8 cellular contexts compared by ENCODE assay signal in the genomic region with DNA sequence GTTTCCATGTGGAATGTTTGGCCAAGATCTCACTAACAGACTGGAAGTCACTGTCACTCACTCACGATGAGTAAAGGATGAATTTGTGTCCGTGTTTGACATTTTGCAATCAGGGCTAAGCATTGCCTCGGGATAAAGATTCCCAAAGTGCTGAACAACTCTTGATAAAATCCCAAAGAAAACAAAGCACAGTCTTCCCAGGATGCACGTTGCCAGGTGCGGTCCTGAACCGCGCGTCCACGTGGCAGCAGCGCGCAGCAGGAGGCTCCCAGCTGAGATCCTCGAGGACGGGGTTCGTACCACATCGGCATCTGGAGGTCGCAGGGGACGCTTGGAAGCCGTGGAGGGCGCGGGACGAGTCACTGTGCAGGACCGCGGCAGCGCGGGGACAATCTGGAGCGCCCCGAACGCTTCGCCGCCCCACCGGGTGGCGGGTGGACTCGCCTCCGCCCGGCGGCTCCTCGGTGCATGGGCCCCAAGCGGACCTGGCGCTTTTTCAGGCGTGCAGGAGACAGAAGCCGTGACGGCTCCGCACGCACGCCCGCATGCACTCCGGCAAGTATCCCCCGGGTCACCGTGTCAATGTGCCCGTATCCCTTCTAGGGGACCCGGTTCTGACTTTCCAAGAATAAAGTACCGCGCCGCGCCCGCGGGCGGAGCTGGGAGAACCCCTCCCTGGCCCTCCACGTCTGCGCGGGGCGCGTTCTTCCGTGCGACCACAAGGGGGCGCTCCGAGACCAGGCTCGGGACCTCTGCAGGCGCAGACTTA. TPM values are rescaled to one million over a fixed set of nuclear protein-coding genes. Genes with fewer than 3 reads are reported as not detected.
DNase-seq lines count a peak whose midpoint lies in the region; ATAC-seq lines count a peak whose summit lies in the region.

No MANE protein-coding gene starts in this region.

- peaks cover 8% of the 10 kb centered on the region for H3K4me1 Mint-ChIP-seq in activated CD8-positive, alpha-beta T cell treated with anti-CD3 and anti-CD28 coated beads, Interleukin-2, amount 10 ng/mL, durations not matched to agents 7 days and 5 days (ENCODE audit: low read depth)
- H3K4me1 Mint-ChIP-seq in naive thymus-derived CD4-positive, alpha-beta T cell = peaks cover 0 to 12% (median 4%) of the 10 kb centered on the region in 7 donors
- peaks cover 11% of the 10 kb centered on the region for H3K4me1 Mint-ChIP-seq in stimulated activated memory B cell treated with anti-CD40 and anti-IgM and Interleukin-4, amounts not matched to agents 10 μg/mL and 1 μg/mL and 100 μg/mL, for 72 hours

- peak overlapping the region; percentile 71 for H3K4me3 Mint-ChIP-seq in activated CD8-positive, alpha-beta T cell treated with anti-CD3 and anti-CD28 coated beads, Interleukin-2, amount 10 ng/mL, durations not matched to agents 7 days and 5 days
- peak overlapping the region; percentile 12 to 84 (median 71) for H3K4me3 Mint-ChIP-seq in naive thymus-derived CD4-positive, alpha-beta T cell
- peak overlapping the region; percentile 82 for H3K4me3 Mint-ChIP-seq in stimulated activated memory B cell treated with anti-CD40 and anti-IgM and Interleukin-4, amounts not matched to agents 10 μg/mL and 1 μg/mL and 100 μg/mL, for 72 hours

- POLR2A ChIA-PET in activated CD8-positive, alpha-beta T cell treated with anti-CD3 and anti-CD28 coated beads, Interleukin-2, amount 10 ng/mL, durations not matched to agents 7 days and 5 days (lab: Charles Lee) = interaction anchor here (1.3 kb wide), 1 partner anchor 64 kb away, joined by 3 read pairs; no protein-coding TSS in a partner anchor
- POLR2A ChIA-PET in naive thymus-derived CD4-positive, alpha-beta T cell (lab: Charles Lee) = interaction anchor here (1.5 to 2.3 kb wide), 3 partner anchors 63 to 70 kb away, joined by 7 to 9 read pairs (median 8); a partner anchor contains a TSS

- peaks cover 10 to 24% of the 10 kb centered on the region in 2 donors for H3K4me1 ChIP-seq in esophagus (ENCODE audit: control insufficient read depth in 2 of 2, insufficient read depth in 2 of 2, low read length in 1 of 2)
- peaks cover 0 to 4% of the 10 kb centered on the region in 2 donors for H3K4me1 ChIP-seq in naive thymus-derived CD4-positive, alpha-beta T cell (ENCODE audit: control insufficient read depth in 2 of 2, insufficient read depth in 2 of 2, low read length in 2 of 2)

- no peaks in the 10 kb centered on the region for H3K27me3 ChIP-seq in esophagus (ENCODE audit: control insufficient read depth in 1 of 2, insufficient read depth in 2 of 2, low read length in 2 of 2)
- peaks cover 0 to 6% of the 10 kb centered on the region in 2 donors for H3K27me3 ChIP-seq in naive thymus-derived CD4-positive, alpha-beta T cell (ENCODE audit: control insufficient read depth in 2 of 2, insufficient read depth in 2 of 2, low read length in 2 of 2)

- 2% methylated on average over 61 to 69 of the region's 69 CpGs for WGBS in esophagus, 2 donors

- intact Hi-C loops in naive thymus-derived CD4-positive, alpha-beta T cell (cut with micrococcal nuclease) = loop anchor here (1.0 to 5.0 kb wide), 7 partner anchors 11 to 556 kb away; no protein-coding TSS in a partner anchor

- CTCF ChIA-PET in activated CD8-positive, alpha-beta T cell treated with anti-CD3 and anti-CD28 coated beads, Interleukin-2, amount 10 ng/mL, durations not matched to agents 7 days and 5 days (lab: Charles Lee) = interaction anchor here (0.6 to 4.0 kb wide), 23 partner anchors 8 to 668 kb away, joined by 3 to 33 read pairs (median 4); no protein-coding TSS in a partner anchor
- CTCF ChIA-PET in naive thymus-derived CD4-positive, alpha-beta T cell (lab: Charles Lee) = interaction anchor here (0.6 to 15.7 kb wide), 6 partner anchors 10 to 194 kb away, joined by 3 to 256 read pairs (median 5); a partner anchor contains a TSS

- ATAC-seq in GM19463 (IDR thresholded peaks at IDR 0.05; ENCODE audit: unreplicated experiment) = peak; percentile 92
- ATAC-seq in activated CD8-positive, alpha-beta T cell treated with anti-CD3 and anti-CD28 coated beads, Interleukin-2, amount 10 ng/mL, durations not matched to agents 7 days and 5 days = peak; percentile 98
- peak; percentile 98 for ATAC-seq in naive thymus-derived CD4-positive, alpha-beta T cell
- ATAC-seq in stimulated activated memory B cell treated with anti-CD40 and anti-IgM and Interleukin-4, amounts not matched to agents 10 μg/mL and 1 μg/mL and 100 μg/mL, for 72 hours = peak; percentile 93

- H3K27ac Mint-ChIP-seq in activated CD8-positive, alpha-beta T cell treated with anti-CD3 and anti-CD28 coated beads, Interleukin-2, amount 10 ng/mL, durations not matched to agents 7 days and 5 days = no peak overlapping the region
- H3K27ac Mint-ChIP-seq in naive thymus-derived CD4-positive, alpha-beta T cell = no peak overlapping the region
- no peak overlapping the region for H3K27ac Mint-ChIP-seq in stimulated activated memory B cell treated with anti-CD40 and anti-IgM and Interleukin-4, amounts not matched to agents 10 μg/mL and 1 μg/mL and 100 μg/mL, for 72 hours

- no peaks in the 10 kb centered on the region for H3K9me3 Mint-ChIP-seq in activated CD8-positive, alpha-beta T cell treated with anti-CD3 and anti-CD28 coated beads, Interleukin-2, amount 10 ng/mL, durations not matched to agents 7 days and 5 days (ENCODE audit: insufficient read depth)
- no peaks in the 10 kb centered on the region for H3K9me3 Mint-ChIP-seq in naive thymus-derived CD4-positive, alpha-beta T cell
- no peaks in the 10 kb centered on the region for H3K9me3 Mint-ChIP-seq in stimulated activated memory B cell treated with anti-CD40 and anti-IgM and Interleukin-4, amounts not matched to agents 10 μg/mL and 1 μg/mL and 100 μg/mL, for 72 hours

- H3K36me3 Mint-ChIP-seq in activated CD8-positive, alpha-beta T cell treated with anti-CD3 and anti-CD28 coated beads, Interleukin-2, amount 10 ng/mL, durations not matched to agents 7 days and 5 days (ENCODE audit: low read depth) = no peaks in the 10 kb centered on the region
- H3K36me3 Mint-ChIP-seq in naive thymus-derived CD4-positive, alpha-beta T cell = no peaks in the 10 kb centered on the region
- H3K36me3 Mint-ChIP-seq in stimulated activated memory B cell treated with anti-CD40 and anti-IgM and Interleukin-4, amounts not matched to agents 10 μg/mL and 1 μg/mL and 100 μg/mL, for 72 hours = no peaks in the 10 kb centered on the region

- H3K4me3 ChIP-seq in esophagus (ENCODE audit: low read depth in 1 of 2, low read length in 2 of 2) = peak overlapping the region; percentile 40 to 52
- peak overlapping the region; percentile 53 for H3K4me3 ChIP-seq in naive thymus-derived CD4-positive, alpha-beta T cell (ENCODE audit: low read length)

- H3K27ac ChIP-seq in esophagus (ENCODE audit: low read depth in 2 of 2, low read length in 1 of 2) = no peak overlapping the region
- H3K27ac ChIP-seq in naive thymus-derived CD4-positive, alpha-beta T cell (ENCODE audit: low read depth, low read length) = no peak overlapping the region

- no peaks in the 10 kb centered on the region for H3K9me3 ChIP-seq in esophagus (ENCODE audit: control insufficient read depth in 2 of 2, insufficient read depth in 1 of 2, low read depth in 1 of 2, low read length in 1 of 2)
- H3K9me3 ChIP-seq in naive thymus-derived CD4-positive, alpha-beta T cell (ENCODE audit: control insufficient read depth in 2 of 3, low read length in 3 of 3) = no peaks in the 10 kb centered on the region

- H3K36me3 ChIP-seq in esophagus (ENCODE audit: control insufficient read depth in 2 of 2, insufficient read depth in 2 of 2, low read length in 1 of 2) = no peaks in the 10 kb centered on the region
- no peaks in the 10 kb centered on the region for H3K36me3 ChIP-seq in naive thymus-derived CD4-positive, alpha-beta T cell (ENCODE audit: control insufficient read depth in 2 of 3, insufficient read depth in 3 of 3, low read length in 3 of 3)

- DNase-seq in AG20443 (ENCODE audit: low spot score) = peak; percentile 90
- peak; percentile 61 for DNase-seq in HPDE6-E6E7 (ENCODE audit: extremely low spot score)
- DNase-seq in activated CD8-positive, alpha-beta T cell treated with anti-CD3 and anti-CD28 coated beads, Interleukin-2, amount 10 ng/mL, durations not matched to agents 7 days and 5 days = peak; percentile 91
- DNase-seq in naive thymus-derived CD4-positive, alpha-beta T cell = peak; percentile 78 to 94 (median 88)
- DNase-seq in NCI-H748 (lab: John Stamatoyannopoulos, UW; ENCODE audit: unreplicated experiment) = no peak

- H3K27me3 Mint-ChIP-seq in activated CD8-positive, alpha-beta T cell treated with anti-CD3 and anti-CD28 coated beads, Interleukin-2, amount 10 ng/mL, durations not matched to agents 7 days and 5 days (ENCODE audit: low read depth) = peaks cover 18% of the 10 kb centered on the region
- peaks cover 9 to 30% (median 22%) of the 10 kb centered on the region in 5 donors for H3K27me3 Mint-ChIP-seq in naive thymus-derived CD4-positive, alpha-beta T cell
- peaks cover 65% of the 10 kb centered on the region for H3K27me3 Mint-ChIP-seq in stimulated activated memory B cell treated with anti-CD40 and anti-IgM and Interleukin-4, amounts not matched to agents 10 μg/mL and 1 μg/mL and 100 μg/mL, for 72 hours

RNA-seq across cellular contexts. Expression of a gene that starts 17.7 kb away (rescaled TPM):
- not detected for total RNA-seq in activated CD8-positive, alpha-beta T cell treated with anti-CD3 and anti-CD28 coated beads, Interleukin-2, amount 10 ng/mL, durations not matched to agents 7 days and 5 days
- polyA plus RNA-seq in esophagus = under 1 TPM in 1 of 2 donors, not detected in 1; 0.02 TPM
- total RNA-seq in naive thymus-derived CD4-positive, alpha-beta T cell = not detected
- polyA plus RNA-seq in naive thymus-derived CD4-positive, alpha-beta T cell = not detected

RNA-seq across cellular contexts. Expression of a gene that starts 36.1 kb away (rescaled TPM):
- total RNA-seq in activated CD8-positive, alpha-beta T cell treated with anti-CD3 and anti-CD28 coated beads, Interleukin-2, amount 10 ng/mL, durations not matched to agents 7 days and 5 days = not detected
- under 1 TPM; 0.02 to 0.04 TPM for polyA plus RNA-seq in esophagus
- not detected for total RNA-seq in naive thymus-derived CD4-positive, alpha-beta T cell
- not detected for polyA plus RNA-seq in naive thymus-derived CD4-positive, alpha-beta T cell
